In the genomic region with DNA sequence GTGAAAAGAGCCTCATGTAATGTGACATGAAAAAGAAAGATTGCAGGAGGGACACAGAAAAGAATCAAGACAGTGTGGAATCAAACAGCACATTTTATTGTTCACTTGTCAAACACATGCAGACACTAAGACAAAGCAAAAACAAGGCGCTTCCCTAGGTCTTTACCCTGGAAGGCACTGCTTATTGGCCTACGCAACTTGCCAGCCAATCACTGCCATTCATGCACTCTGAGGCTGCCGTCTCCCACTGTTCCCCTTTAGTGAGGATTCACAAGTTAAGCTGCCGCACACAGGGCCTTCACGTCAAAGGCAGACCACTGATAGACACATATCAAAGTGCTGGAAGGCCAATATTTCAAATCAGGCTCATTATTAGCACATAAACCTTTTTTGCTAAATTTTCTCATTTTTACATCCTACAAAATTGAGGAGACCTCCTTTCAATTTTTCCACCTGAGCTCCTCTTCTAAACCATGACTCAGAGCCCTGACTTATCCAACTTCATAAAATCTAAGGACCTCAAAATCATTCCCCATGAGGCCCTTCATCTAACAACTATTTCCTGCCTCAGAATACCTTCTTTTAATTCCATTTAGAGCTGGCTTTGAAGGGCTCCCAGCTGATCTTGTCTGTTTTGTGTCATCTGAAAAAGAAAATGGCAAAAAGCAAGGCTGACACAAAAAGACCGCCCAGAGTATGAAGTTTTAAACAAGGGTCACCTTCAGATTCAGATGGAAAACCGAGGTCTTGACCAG, we compare ENCODE assay signal across 18 cellular contexts.
DNase-seq lines count a peak whose midpoint lies in the region; ATAC-seq and TF ChIP-seq lines count a peak whose summit lies in the region.
"Had no signal": no experiment of that assay in that cellular context is flagged by ENCODE, and none has a peak within 500 bp of the region (broad histone marks: within the 10 kb centered on the region; RNA-seq: fewer than 3 reads in every experiment).

No MANE protein-coding gene starts in this region.

- WGBS in H9 (ENCODE audit: extremely low coverage, insufficient read length, low lambda C conversion rate): no CpG with 5 or more reads among the region's 7 CpGs

- H3K27ac ChIP-seq in A673 (ENCODE audit: low read depth, low read length, poor library complexity, severe bottlenecking) (peak overlapping the region; percentile 74), H9 (ENCODE audit: insufficient read length, low read depth, low read length) (no peak overlapping the region)
- H3K27ac ChIP-seq: dorsolateral prefrontal cortex, esophagus muscularis mucosa, neutrophil, right lobe of liver, vagina had no signal

- H3T11ph ChIP-seq in H9 (ENCODE audit: low read length): no peak overlapping the region

- no peak overlapping the region for H3K4me2 ChIP-seq in H9 (ENCODE audit: insufficient read depth, insufficient read length, low read length)

- POLR2A ChIA-PET in A673 (lab: Charles Lee; ENCODE audit: low non-redundant PET): no interaction called here

- H3K36me3 Mint-ChIP-seq in H9 (ENCODE audit: insufficient read depth in 1 of 3, low read depth in 3 of 3): peaks cover 0 to 4% (median 0%) of the 10 kb centered on the region in 3 experiments; a peak in 3 of 7 replicates
- H3K36me3 Mint-ChIP-seq in activated naive CD8-positive, alpha-beta T cell treated with anti-CD3 and anti-CD28 coated beads, Interleukin-2, amount 50 U/mL, for 24 hours (ENCODE audit: low read depth): peaks cover 49% of the 10 kb centered on the region

- CTCF ChIA-PET in A673 (lab: Charles Lee): no interaction called here

- H3K14ac ChIP-seq in H9 (ENCODE audit: insufficient read depth, low read length): no peak overlapping the region

- no peaks in the 10 kb centered on the region for H3K23me2 ChIP-seq in H9 (ENCODE audit: insufficient read length, low read depth, low read length, poor library complexity, severe bottlenecking)

- H3K27me3 ChIP-seq in A673 (replicated peaks; ENCODE audit: insufficient read depth, low read depth, low read length, poor library complexity) (no peaks in the 10 kb centered on the region), H9 (ENCODE audit: insufficient read depth, low read length) (no peaks in the 10 kb centered on the region)
- H3K27me3 ChIP-seq: dorsolateral prefrontal cortex, esophagus muscularis mucosa, MG63, neutrophil, right lobe of liver, vagina had no signal

- H2BK5ac ChIP-seq in H9 (ENCODE audit: insufficient read length, low read length): no peak overlapping the region

- TF ChIP-seq CTCF in A673 (conservative IDR thresholded peaks at IDR 0.05; ENCODE audit: low read depth, low read length): no peak
- TF ChIP-seq CTCF in H9 (conservative IDR thresholded peaks at IDR 0.05): no peak

- H3K79me1 ChIP-seq in H9 (ENCODE audit: insufficient read depth, low read depth, low read length, poor library complexity, severe bottlenecking): peaks cover 3% of the 10 kb centered on the region

- no peaks in the 10 kb centered on the region; the same call in 1 of the 2 replicates for H3K79me2 ChIP-seq in H9 (ENCODE audit: insufficient read depth, low read length)

- no peak overlapping the region for H3K18ac ChIP-seq in H9 (ENCODE audit: insufficient read length, low read depth, low read length)

- no peak overlapping the region for H4K5ac ChIP-seq in H9 (ENCODE audit: insufficient read length, low read depth, low read length)

- no peak overlapping the region for H4K91ac ChIP-seq in H9 (ENCODE audit: insufficient read length, low read depth, low read length)

- no peak overlapping the region for H3K56ac ChIP-seq in H9 (ENCODE audit: insufficient read length, low read depth, low read length)

- no peak overlapping the region for H2BK20ac ChIP-seq in H9 (ENCODE audit: low read depth, low read length, poor library complexity, severe bottlenecking)

- no peak overlapping the region for H3K4me3 ChIP-seq in A673 (ENCODE audit: low read depth, low read length, poor library complexity, severe bottlenecking)
- H3K4me3 ChIP-seq: dorsolateral prefrontal cortex, esophagus muscularis mucosa, MG63, right lobe of liver, vagina had no signal

- no peak overlapping the region for H2BK15ac ChIP-seq in H9 (ENCODE audit: low read depth, low read length)

- H2BK12ac ChIP-seq in H9 (ENCODE audit: insufficient read length, low read depth, low read length): no peak overlapping the region

- ATAC-seq in activated naive CD8-positive, alpha-beta T cell treated with anti-CD3 and anti-CD28 coated beads, Interleukin-2, amount 50 U/mL, for 24 hours: no peak
- no peak for ATAC-seq in HG03439 (IDR thresholded peaks at IDR 0.05; ENCODE audit: unreplicated experiment)
- ATAC-seq: T-helper 17 cell had no signal

- DNase-seq in A673 (ENCODE audit: low spot score) (peak; percentile 69), H9 (peak; percentile 46), iPS-NIHi11 (ENCODE audit: low spot score) (peak; percentile 60), NOMO-1 treated with DMSO at 0.1 percent for 48 hours (lab: John Stamatoyannopoulos, UW; ENCODE audit: unreplicated experiment) (no peak), NCI-H1436 (lab: John Stamatoyannopoulos, UW) (no peak), medulla oblongata (ENCODE audit: extremely low spot score) (no peak)
- no peak for DNase-seq in activated naive CD8-positive, alpha-beta T cell treated with anti-CD3 and anti-CD28 coated beads, Interleukin-2, amount 50 U/mL, for 24 hours
- DNase-seq: activated naive CD4-positive, alpha-beta T cell treated with anti-CD3 and anti-CD28 coated beads for 36 hours; dorsolateral prefrontal cortex; MG63; NCI-H2029 treated with DMSO at 0.1 percent for 48 hours; NCI-H524; right lobe of liver; T-helper 17 cell had no signal

- no peaks in the 10 kb centered on the region for H4K20me1 ChIP-seq in H9 (ENCODE audit: control insufficient read depth, insufficient read depth, insufficient read length)

- H3K36me3 ChIP-seq in A673 (ENCODE audit: insufficient read depth, low read length, poor library complexity, severe bottlenecking): peaks cover 4% of the 10 kb centered on the region
- H3K36me3 ChIP-seq: esophagus muscularis mucosa, MG63, neutrophil, right lobe of liver, vagina had no signal

- peak overlapping the region in 2 of 3 experiments; percentile 36 to 76; a peak in 2 of 7 replicates for H3K27ac Mint-ChIP-seq in H9
- H3K27ac Mint-ChIP-seq in activated naive CD8-positive, alpha-beta T cell treated with anti-CD3 and anti-CD28 coated beads, Interleukin-2, amount 50 U/mL, for 24 hours: peak overlapping the region; percentile 58
- H3K27ac Mint-ChIP-seq: activated naive CD4-positive, alpha-beta T cell treated with anti-CD3 and anti-CD28 coated beads for 36 hours; T-helper 17 cell had no signal

- H3K4ac ChIP-seq in H9 (ENCODE audit: low read depth, low read length): no peak overlapping the region

- no peak overlapping the region for H3K9ac ChIP-seq in H9 (ENCODE audit: extremely low read depth, insufficient read length, low read length)

- intact Hi-C loops in A673 (cut with micrococcal nuclease; ENCODE audit: unreplicated experiment): no loop called here

- H3K9me3 ChIP-seq in A673 (ENCODE audit: low read depth, low read length, poor library complexity, severe bottlenecking) (no peaks in the 10 kb centered on the region), H9 (ENCODE audit: control insufficient read depth, low read depth, low read length) (no peaks in the 10 kb centered on the region)
- H3K9me3 ChIP-seq: esophagus muscularis mucosa, MG63, neutrophil, right lobe of liver, vagina had no signal

- peaks cover 21 to 23% of the 10 kb centered on the region in 2 experiments for H3K4me1 Mint-ChIP-seq in H9
- peaks cover 22% of the 10 kb centered on the region for H3K4me1 Mint-ChIP-seq in activated naive CD8-positive, alpha-beta T cell treated with anti-CD3 and anti-CD28 coated beads, Interleukin-2, amount 50 U/mL, for 24 hours
- H3K4me1 Mint-ChIP-seq: T-helper 17 cell had no signal

- no peak overlapping the region for H3K4me3 Mint-ChIP-seq in H9
- H3K4me3 Mint-ChIP-seq in activated naive CD8-positive, alpha-beta T cell treated with anti-CD3 and anti-CD28 coated beads, Interleukin-2, amount 50 U/mL, for 24 hours: no peak overlapping the region
- H3K4me3 Mint-ChIP-seq: activated naive CD4-positive, alpha-beta T cell treated with anti-CD3 and anti-CD28 coated beads for 36 hours; T-helper 17 cell had no signal

- H3K23ac ChIP-seq in H9 (ENCODE audit: insufficient read length, low read depth, low read length): no peak overlapping the region

- H2BK120ac ChIP-seq in H9 (ENCODE audit: low read depth, low read length, poor library complexity, severe bottlenecking): no peak overlapping the region

- no peak overlapping the region for H2AFZ ChIP-seq in H9 (ENCODE audit: low read length)

- H4K8ac ChIP-seq in H9 (replicated peaks; ENCODE audit: insufficient read length, low read depth, low read length): no peak overlapping the region

- peaks cover 21% of the 10 kb centered on the region for H3K4me1 ChIP-seq in A673 (ENCODE audit: insufficient read depth, low read length, poor library complexity, severe bottlenecking)
- H3K4me1 ChIP-seq in H9 (ENCODE audit: insufficient read depth, low read length): no peaks in the 10 kb centered on the region
- H3K4me1 ChIP-seq: esophagus muscularis mucosa, right lobe of liver, vagina had no signal

- no peaks in the 10 kb centered on the region for H3K27me3 Mint-ChIP-seq in H9 (ENCODE audit: low read depth)
- no peaks in the 10 kb centered on the region for H3K27me3 Mint-ChIP-seq in activated naive CD8-positive, alpha-beta T cell treated with anti-CD3 and anti-CD28 coated beads, Interleukin-2, amount 50 U/mL, for 24 hours
- H3K27me3 Mint-ChIP-seq: T-helper 17 cell had no signal

- H3K9me3 Mint-ChIP-seq in H9: no peaks in the 10 kb centered on the region
- no peaks in the 10 kb centered on the region for H3K9me3 Mint-ChIP-seq in activated naive CD8-positive, alpha-beta T cell treated with anti-CD3 and anti-CD28 coated beads, Interleukin-2, amount 50 U/mL, for 24 hours

- BruUV-seq in A673 (replicated peaks; lab: Mats Ljungman, UMichigan): no TSS peak

- no peak overlapping the region for H2AK5ac ChIP-seq in H9 (ENCODE audit: insufficient read length, low read length)

Comparison
In these comparisons a context has a peak if more than half of its experiments do, and no peak if none do; other contexts are left out.
1. DNase-seq: peak in A673 (single experiment), H9 (single experiment) and iPS-NIHi11 (single experiment); none in activated naive CD8-positive, alpha-beta T cell treated with anti-CD3 and anti-CD28 coated beads, Interleukin-2, amount 50 U/mL, for 24 hours (single experiment), NOMO-1 treated with DMSO at 0.1 percent for 48 hours (single experiment), NCI-H1436 (single experiment) and medulla oblongata (single experiment).